ENCODE assay signal across 8 cellular contexts in the genomic region with DNA sequence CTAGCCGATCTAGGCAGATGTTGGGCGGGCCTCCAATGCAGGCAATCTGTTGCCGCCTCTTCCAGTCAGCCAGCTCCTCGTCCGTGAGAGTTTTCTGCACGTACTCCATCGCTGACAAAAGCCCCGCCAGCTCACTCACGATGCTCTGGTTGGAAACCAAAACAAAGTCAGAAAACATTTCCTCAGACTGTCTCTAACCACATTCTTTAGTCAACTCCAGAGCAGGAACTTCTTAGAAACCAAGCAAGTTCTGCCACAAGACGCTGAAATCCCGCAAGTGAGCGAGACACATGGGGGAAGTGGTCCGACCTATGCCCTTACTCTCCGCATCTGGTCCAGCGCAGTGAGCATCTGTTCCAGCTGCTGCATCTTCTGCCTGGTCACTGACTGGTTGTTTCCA. TPM values are rescaled to one million over a fixed set of nuclear protein-coding genes. Genes with fewer than 3 reads are reported as not detected.
DNase-seq lines count a peak whose midpoint lies in the region; ATAC-seq and TF ChIP-seq lines count a peak whose summit lies in the region.

No MANE protein-coding gene starts in this region.

- peak; percentile 12 for DNase-seq in NCI-H1694 treated with DMSO at 0.1 percent for 48 hours (lab: John Stamatoyannopoulos, UW)
- DNase-seq in NCI-H1694 (lab: John Stamatoyannopoulos, UW): no peak
- peak; percentile 58 to 68 for DNase-seq in activated CD4-positive, alpha-beta T cell treated with anti-CD3 and anti-CD28 coated beads for 24 hours (ENCODE audit: low read depth in 2 of 2)
- peak; percentile 51 to 64 for DNase-seq in fibroblast of lung (ENCODE audit: low read depth in 2 of 2)
- DNase-seq in testis: no peak

- intact Hi-C loops in testis (cut with DNase I; ENCODE audit: low total_unique reads): no loop called here

- peaks cover 2% of the 10 kb centered on the region for H3K4me1 ChIP-seq in fibroblast of lung (ENCODE audit: control insufficient read depth, extremely low read depth, insufficient read depth, low read length)
- no peaks in the 10 kb centered on the region for H3K4me1 ChIP-seq in thymus (ENCODE audit: control insufficient read depth, insufficient read depth, low read length)
- H3K4me1 ChIP-seq in gastroesophageal sphincter: peaks cover 0 to 28% (median 0%) of the 10 kb centered on the region in 3 donors
- H3K4me1 ChIP-seq in testis: no peaks in the 10 kb centered on the region

- peak overlapping the region; percentile 23 for H3K4me2 ChIP-seq in fibroblast of lung (ENCODE audit: extremely low read depth, insufficient read depth, low read length)

- H3K27ac ChIP-seq in fibroblast of lung (ENCODE audit: insufficient read depth, low read length): peak overlapping the region; percentile 67
- H3K27ac ChIP-seq in thymus (ENCODE audit: low read depth): peak overlapping the region; percentile 60
- peak overlapping the region in 2 of 4 donors; percentile 12 to 22 for H3K27ac ChIP-seq in gastroesophageal sphincter
- no peak overlapping the region for H3K27ac ChIP-seq in testis

- H3K9ac ChIP-seq in fibroblast of lung (ENCODE audit: insufficient read depth, low read length): no peak overlapping the region

- TF ChIP-seq EP300 in gastroesophageal sphincter (IDR thresholded peaks at IDR 0.05): no peak

- TF ChIP-seq POLR2A in gastroesophageal sphincter (IDR thresholded peaks at IDR 0.05): no peak
- no peak for TF ChIP-seq POLR2A in testis (IDR thresholded peaks at IDR 0.05)

- H2AFZ ChIP-seq in fibroblast of lung (ENCODE audit: low read length): no peak overlapping the region

- 27% methylated on average over 15 of the region's 15 CpGs for WGBS in thymus
- 47 to 72% methylated on average over 9 to 12 of the region's 15 CpGs for WGBS in gastroesophageal sphincter (ENCODE audit: low coverage in 1 of 2), 2 donors
- 84% methylated on average over 15 of the region's 15 CpGs for WGBS in testis, 2 donors

- H3K4me3 ChIP-seq in fibroblast of lung (replicated peaks in 1 of 4; ENCODE audit: control extremely low read depth in 1 of 4, insufficient read depth in 1 of 4, low read depth in 3 of 4, low read length in 4 of 4) (no peak overlapping the region), thymus (ENCODE audit: low read length) (no peak overlapping the region), gastroesophageal sphincter (no peak overlapping the region), testis (no peak overlapping the region)

- H3K79me2 ChIP-seq in fibroblast of lung (ENCODE audit: control insufficient read depth, insufficient read depth, low read length): no peaks in the 10 kb centered on the region

- no peak for TF ChIP-seq CTCF in fibroblast of lung (conservative IDR thresholded peaks at IDR 0.05 in 1 of 2, IDR thresholded peaks at IDR 0.05 in 1 of 2; ENCODE audit: low read depth in 1 of 2, low read length in 2 of 2)
- no peak for TF ChIP-seq CTCF in gastroesophageal sphincter (IDR thresholded peaks at IDR 0.05)
- no peak for TF ChIP-seq CTCF in testis (IDR thresholded peaks at IDR 0.05)

- ATAC-seq in GM21737 (IDR thresholded peaks at IDR 0.05; ENCODE audit: unreplicated experiment) (no peak), gastroesophageal sphincter (no peak)

- H3K9me3 ChIP-seq in fibroblast of lung (ENCODE audit: control insufficient read depth, insufficient read depth, low read depth, low read length) (no peaks in the 10 kb centered on the region), thymus (ENCODE audit: control insufficient read depth) (no peaks in the 10 kb centered on the region), gastroesophageal sphincter (no peaks in the 10 kb centered on the region), testis (no peaks in the 10 kb centered on the region)

- peaks cover 29% of the 10 kb centered on the region for H3K36me3 ChIP-seq in fibroblast of lung (ENCODE audit: control insufficient read depth, insufficient read depth, low read length)
- H3K36me3 ChIP-seq in thymus (ENCODE audit: control insufficient read depth, insufficient read depth): peaks cover 60% of the 10 kb centered on the region
- H3K36me3 ChIP-seq in gastroesophageal sphincter: peaks cover 8 to 95% of the 10 kb centered on the region in 2 donors
- H3K36me3 ChIP-seq in testis (ENCODE audit: low read depth, missing control alignments): no peaks in the 10 kb centered on the region

- no peaks in the 10 kb centered on the region for H3K27me3 ChIP-seq in fibroblast of lung (ENCODE audit: control insufficient read depth, insufficient read depth, low read length)
- no peaks in the 10 kb centered on the region for H3K27me3 ChIP-seq in thymus (ENCODE audit: control insufficient read depth, insufficient read depth)
- H3K27me3 ChIP-seq in gastroesophageal sphincter: no peaks in the 10 kb centered on the region
- no peaks in the 10 kb centered on the region for H3K27me3 ChIP-seq in testis

- H4K20me1 ChIP-seq in fibroblast of lung (ENCODE audit: control insufficient read depth, extremely low read depth, insufficient read depth, low read length): no peaks in the 10 kb centered on the region

RNA-seq across cellular contexts. Expression of a gene that starts 49.1 kb away (rescaled TPM):
- total RNA-seq in fibroblast of lung (26.2 and 28.4 TPM in 2 replicates), gastroesophageal sphincter (10 to 100 TPM; 61.8 to 80.8 (median 71.4) TPM), testis (10 to 100 TPM; 27.8 to 37.0 TPM)
- polyA plus RNA-seq in fibroblast of lung (5.5 and 6.9 TPM in 2 replicates), thymus (37.6 TPM), testis (ENCODE audit: insufficient read depth, low read depth, low replicate concordance) (13.7 TPM)
- 5.1 and 7.7 TPM in 2 replicates for polyA plus RNA-seq in fibroblast of lung (2012)
- 16.8 and 37.8 TPM in 2 replicates for polyA minus RNA-seq in fibroblast of lung (ENCODE audit: low replicate concordance)

RNA-seq across cellular contexts. Expression of a gene that starts 50.8 kb away (rescaled TPM):
- 101 and 118 TPM in 2 replicates for total RNA-seq in fibroblast of lung
- 60.6 and 75.0 TPM in 2 replicates for polyA plus RNA-seq in fibroblast of lung
- polyA plus RNA-seq in fibroblast of lung (2012): 60.3 and 76.1 TPM in 2 replicates
- polyA minus RNA-seq in fibroblast of lung (ENCODE audit: low replicate concordance): 110 and 157 TPM in 2 replicates
- polyA plus RNA-seq in thymus: 57.6 TPM
- total RNA-seq in gastroesophageal sphincter: 100 to 1,000 TPM; 146 to 253 (median 205) TPM
- 100 to 1,000 TPM; 107 to 117 TPM for total RNA-seq in testis
- 69.5 TPM for polyA plus RNA-seq in testis (ENCODE audit: insufficient read depth, low read depth, low replicate concordance)

Comparison
In these comparisons a context has a peak if more than half of its experiments do, and no peak if none do; other contexts are left out.
1. DNase-seq: peak in NCI-H1694 treated with DMSO at 0.1 percent for 48 hours (single experiment), activated CD4-positive, alpha-beta T cell treated with anti-CD3 and anti-CD28 coated beads for 24 hours (2 of 2) and fibroblast of lung (2 of 2); none in NCI-H1694 (single experiment) and testis (single experiment).
2. H3K27ac ChIP-seq: peak in fibroblast of lung (single experiment) and thymus (single experiment); none in testis (0 of 2).